8 cellular contexts compared by ENCODE assay signal in the genomic region with DNA sequence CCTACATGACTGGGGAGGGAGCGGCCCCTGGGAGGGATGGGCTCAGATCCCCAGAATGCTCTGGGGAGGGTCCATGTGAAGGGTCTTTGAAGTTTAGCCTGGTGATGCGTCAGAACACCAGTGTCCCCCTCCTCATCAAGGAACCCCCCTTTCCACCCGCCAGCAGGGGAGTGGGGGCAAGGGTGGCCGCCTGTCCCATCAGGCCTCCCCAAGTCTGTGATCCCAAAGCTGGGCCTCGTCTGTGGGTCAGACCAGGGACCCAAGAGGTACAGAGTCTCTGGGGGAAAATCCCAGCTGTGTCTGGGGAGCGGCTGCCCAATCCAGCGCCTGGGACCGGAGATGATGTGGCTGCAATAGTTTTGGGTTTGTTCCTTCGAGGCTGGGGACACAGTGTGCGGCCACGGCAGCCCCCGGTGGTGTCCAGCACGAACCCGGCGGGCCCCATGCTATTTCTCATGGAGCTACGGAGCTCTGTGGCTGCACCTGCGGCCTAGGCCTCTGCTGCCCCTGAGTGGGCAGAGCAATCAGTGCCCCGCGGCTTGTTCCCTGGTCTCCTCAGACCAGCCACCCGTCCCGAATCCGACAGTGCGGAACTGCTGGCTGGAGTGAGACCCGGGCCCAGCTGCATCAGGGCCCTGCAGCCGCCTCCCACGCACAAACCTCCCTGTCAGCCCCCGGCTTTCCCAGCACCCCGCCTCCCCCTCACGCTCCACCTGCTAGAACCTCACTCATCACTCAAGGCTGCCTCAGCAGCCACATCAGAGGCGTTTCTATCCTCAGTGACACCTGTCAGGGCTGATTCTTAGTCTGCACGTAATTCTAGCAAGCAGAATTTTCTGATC. TPM values are rescaled to one million over a fixed set of nuclear protein-coding genes. Genes with fewer than 3 reads are reported as not detected.
DNase-seq lines count a peak whose midpoint lies in the region; ATAC-seq and TF ChIP-seq lines count a peak whose summit lies in the region.

No MANE protein-coding gene starts in this region.

- peaks cover 35% of the 10 kb centered on the region for H3K4me1 Mint-ChIP-seq in brain

- peak overlapping the region in 4 of 5 experiments; percentile 20 to 95 (median 74) for H3K27ac Mint-ChIP-seq in brain

- peak; percentile 13 to 33 for TF ChIP-seq CTCF in brain (conservative IDR thresholded peaks at IDR 0.05)

- H3K27me3 Mint-ChIP-seq in brain: no peaks in the 10 kb centered on the region

- ATAC-seq in GM21529 (IDR thresholded peaks at IDR 0.05; ENCODE audit: unreplicated experiment): no peak
- ATAC-seq in HG02884 (IDR thresholded peaks at IDR 0.05; ENCODE audit: unreplicated experiment): no peak

- no peak overlapping the region for H3K4me3 Mint-ChIP-seq in brain

- DNase-seq in NCI-H1092 treated with DMSO at 0.1 percent for 48 hours (lab: John Stamatoyannopoulos, UW) (peak; percentile 11), NCI-H1092 (lab: John Stamatoyannopoulos, UW) (no peak), SW480 (ENCODE audit: low spot score) (peak; percentile 50), G401 (ENCODE audit: low spot score) (no peak)
- peak; percentile 62 for DNase-seq in stimulated activated CD4-positive, alpha-beta T cell treated with anti-CD3 and anti-CD28 coated beads, Interleukin-4, amount 100 ng/mL, for 24 hours

- H3K36me3 Mint-ChIP-seq in brain: no peaks in the 10 kb centered on the region

- in situ Hi-C loops in G401 (cut with HindIII; ENCODE audit: low sequenced_read_pairs): no loop called here

- no peaks in the 10 kb centered on the region for H3K9me3 Mint-ChIP-seq in brain

RNA-seq across cellular contexts. Expression of a gene that starts 29.2 kb away (rescaled TPM):
- 4.7 TPM for polyA plus RNA-seq in brain (ENCODE audit: insufficient read depth, low read depth, low replicate concordance)
- total RNA-seq in G401 (2014; rRNA removed; shearing (Covaris generic)): 13.2 and 17.3 TPM in 2 replicates

Comparison
In these comparisons a context has a peak if more than half of its experiments do, and no peak if none do; other contexts are left out.
1. DNase-seq: peak in NCI-H1092 treated with DMSO at 0.1 percent for 48 hours (single experiment), SW480 (single experiment) and stimulated activated CD4-positive, alpha-beta T cell treated with anti-CD3 and anti-CD28 coated beads, Interleukin-4, amount 100 ng/mL, for 24 hours (single experiment); none in NCI-H1092 (single experiment) and G401 (single experiment).